In the genomic region with DNA sequence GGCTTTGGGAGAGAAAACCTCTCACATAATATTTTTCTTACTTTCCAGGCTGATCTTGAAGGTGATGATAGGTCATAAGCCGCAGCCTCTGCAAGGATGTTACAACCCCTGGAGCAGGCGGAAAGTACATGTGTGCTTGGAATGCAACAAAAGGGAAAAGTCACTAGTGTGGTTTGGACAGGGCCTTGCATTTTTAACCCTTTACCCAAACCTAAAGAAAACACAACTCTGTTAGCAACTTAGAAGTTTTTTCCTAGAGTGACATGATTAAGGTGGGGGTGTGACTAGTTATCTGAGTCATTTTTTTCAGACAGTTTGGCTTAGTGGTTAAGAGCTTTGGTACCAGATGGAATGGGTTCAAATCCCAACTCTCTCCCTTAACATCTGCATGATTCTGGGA, we compare ENCODE assay signal across 20 cellular contexts.
A peak's percentile ranks its signal among the peaks of the same experiment; 100 is the strongest.
DNase-seq lines count a peak whose midpoint lies in the region; ATAC-seq and TF ChIP-seq lines count a peak whose summit lies in the region.
"Had no signal": no experiment of that assay in that cellular context is flagged by ENCODE, and none has a peak within 500 bp of the region (broad histone marks: within the 10 kb centered on the region; RNA-seq: fewer than 3 reads in every experiment).

No MANE protein-coding gene starts in this region.

- no peaks in the 10 kb centered on the region for H3K36me3 Mint-ChIP-seq in chondrocyte (ENCODE audit: low read depth)
- H3K36me3 Mint-ChIP-seq in activated CD4-positive, alpha-beta memory T cell treated with anti-CD3 and anti-CD28 coated beads for 36 hours = no peaks in the 10 kb centered on the region
- H3K36me3 Mint-ChIP-seq: activated naive CD8-positive, alpha-beta T cell; CD8-positive, alpha-beta memory T cell; IgD-negative memory B cell; mesothelial cell of epicardium had no signal

- CTCF ChIA-PET in activated CD4-positive, alpha-beta memory T cell treated with anti-CD3 and anti-CD28 coated beads for 36 hours (lab: Charles Lee) = no interaction called here

- no peaks in the 10 kb centered on the region for H3K9me3 ChIP-seq in MM.1S (replicated peaks; ENCODE audit: insufficient read depth, low read length)

- peak; percentile 93 for DNase-seq in Daoy (ENCODE audit: low read depth)
- DNase-seq in NCI-H226 = peak; percentile 17
- no peak for DNase-seq in chondrocyte (ENCODE audit: low spot score)
- peak; percentile 70 for DNase-seq in non-pigmented ciliary epithelial cell (ENCODE audit: low read depth)
- no peak for DNase-seq in MM.1S
- DNase-seq in NCI-H774 (lab: John Stamatoyannopoulos, UW) = no peak
- no peak for DNase-seq in activated CD4-positive, alpha-beta memory T cell treated with anti-CD3 and anti-CD28 coated beads for 36 hours
- DNase-seq: activated CD4-positive, alpha-beta memory T cell treated with anti-CD3 and anti-CD28 coated beads, Interleukin-2, amount 10 ng/mL, durations not matched to agents 7 days and 5 days; CD8-positive, alpha-beta memory T cell; effector CD8-positive, alpha-beta T cell; NCI-H187 treated with DMSO at 0.1 percent for 48 hours; posterior cingulate gyrus; stimulated activated CD4-positive, alpha-beta T cell treated with anti-CD3 and anti-CD28 coated beads, Interleukin-4, amount 100 ng/mL, for 24 hours; stimulated activated naive CD8-positive, alpha-beta T cell treated with anti-CD3 and anti-CD28 coated beads, Interleukin-15, Interleukin-2, amounts not matched to agents 100 U/mL and 50 U/mL, for 24 hours had no signal

- H3K27ac Mint-ChIP-seq in chondrocyte (ENCODE audit: unreplicated experiment) = peak overlapping the region; percentile 87
- H3K27ac Mint-ChIP-seq in activated CD4-positive, alpha-beta memory T cell treated with anti-CD3 and anti-CD28 coated beads for 36 hours = no peak overlapping the region
- H3K27ac Mint-ChIP-seq: activated CD4-positive, alpha-beta memory T cell treated with anti-CD3 and anti-CD28 coated beads, Interleukin-2, amount 10 ng/mL, durations not matched to agents 7 days and 5 days; activated naive CD8-positive, alpha-beta T cell; GM23338; IgD-negative memory B cell; mesothelial cell of epicardium; T-helper 1 cell treated with Interleukin-12 subunit alpha and Interleukin-12 subunit beta and Interleukin-4 antibody, amounts not matched to agents 30 μg/mL and 1 μg/mL, for 36 hours had no signal

- H2AFZ ChIP-seq in MM.1S (ENCODE audit: low read length) = no peak overlapping the region

- no peaks in the 10 kb centered on the region for H3K79me2 ChIP-seq in MM.1S (ENCODE audit: low read length)

- POLR2A ChIA-PET in activated CD4-positive, alpha-beta memory T cell treated with anti-CD3 and anti-CD28 coated beads for 36 hours (lab: Charles Lee) = no interaction called here

- TF ChIP-seq CTCF in chondrocyte (IDR thresholded peaks at IDR 0.05) (no peak), MM.1S (IDR thresholded peaks at IDR 0.05; ENCODE audit: low read length) (no peak)

- intact Hi-C loops in activated CD4-positive, alpha-beta memory T cell treated with anti-CD3 and anti-CD28 coated beads for 36 hours (cut with micrococcal nuclease) = no loop called here

- H3K4me1 ChIP-seq in MM.1S (ENCODE audit: low read length) = no peaks in the 10 kb centered on the region

- H3K27me3 Mint-ChIP-seq in chondrocyte (ENCODE audit: low read depth) = no peaks in the 10 kb centered on the region
- peaks cover 14% of the 10 kb centered on the region for H3K27me3 Mint-ChIP-seq in activated CD4-positive, alpha-beta memory T cell treated with anti-CD3 and anti-CD28 coated beads for 36 hours

- no peaks in the 10 kb centered on the region for H4K20me1 ChIP-seq in MM.1S (ENCODE audit: insufficient read depth, low read length)

- H3K9me3 Mint-ChIP-seq in chondrocyte (ENCODE audit: low read depth) = peaks cover 4% of the 10 kb centered on the region
- no peaks in the 10 kb centered on the region for H3K9me3 Mint-ChIP-seq in activated CD4-positive, alpha-beta memory T cell treated with anti-CD3 and anti-CD28 coated beads for 36 hours
- H3K9me3 Mint-ChIP-seq: activated CD4-positive, alpha-beta memory T cell treated with anti-CD3 and anti-CD28 coated beads, Interleukin-2, amount 10 ng/mL, durations not matched to agents 7 days and 5 days; GM23338; IgD-negative memory B cell; mesothelial cell of epicardium had no signal

- no peaks in the 10 kb centered on the region for H3F3A ChIP-seq in MM.1S (ENCODE audit: insufficient read depth, low read length)

- ATAC-seq in GM18511 (IDR thresholded peaks at IDR 0.05; ENCODE audit: unreplicated experiment) = no peak
- ATAC-seq: GM23338; stimulated activated naive CD8-positive, alpha-beta T cell treated with anti-CD3 and anti-CD28 coated beads, Interleukin-15, Interleukin-2, amounts not matched to agents 100 U/mL and 50 U/mL, for 24 hours had no signal

- no peak overlapping the region for H3K4me3 Mint-ChIP-seq in chondrocyte (ENCODE audit: unreplicated experiment)
- no peak overlapping the region for H3K4me3 Mint-ChIP-seq in activated CD4-positive, alpha-beta memory T cell treated with anti-CD3 and anti-CD28 coated beads for 36 hours
- H3K4me3 Mint-ChIP-seq: activated CD4-positive, alpha-beta memory T cell treated with anti-CD3 and anti-CD28 coated beads, Interleukin-2, amount 10 ng/mL, durations not matched to agents 7 days and 5 days; activated naive CD8-positive, alpha-beta T cell; GM23338; IgD-negative memory B cell; mesothelial cell of epicardium; T-helper 1 cell treated with Interleukin-12 subunit alpha and Interleukin-12 subunit beta and Interleukin-4 antibody, amounts not matched to agents 30 μg/mL and 1 μg/mL, for 36 hours had no signal

- no peaks in the 10 kb centered on the region for H3K36me3 ChIP-seq in MM.1S (replicated peaks; ENCODE audit: insufficient read depth, low read length)

- H3K9ac ChIP-seq in MM.1S (ENCODE audit: low read length) = no peak overlapping the region

- peaks cover 81% of the 10 kb centered on the region for H3K4me1 Mint-ChIP-seq in chondrocyte (ENCODE audit: low read depth)
- peaks cover 20% of the 10 kb centered on the region for H3K4me1 Mint-ChIP-seq in activated CD4-positive, alpha-beta memory T cell treated with anti-CD3 and anti-CD28 coated beads for 36 hours (ENCODE audit: low read depth)

- H3K27me3 ChIP-seq in MM.1S (replicated peaks; ENCODE audit: insufficient read depth, low read length) = no peaks in the 10 kb centered on the region

- H3K9me2 ChIP-seq in MM.1S (replicated peaks; ENCODE audit: insufficient read depth, low read length) = no peaks in the 10 kb centered on the region

- H3K4me2 ChIP-seq in MM.1S (ENCODE audit: low read depth, low read length) = no peak overlapping the region
- H3K4me2 ChIP-seq: GM23338 had no signal

- H3K4me3 ChIP-seq in MM.1S (ENCODE audit: low read length) = no peak overlapping the region
- H3K4me3 ChIP-seq: GM23338 had no signal

- no peak overlapping the region for H3K27ac ChIP-seq in MM.1S (ENCODE audit: low read length)

Comparison
In these comparisons a context has a peak if more than half of its experiments do, and no peak if none do; other contexts are left out.
1. DNase-seq: peak in Daoy (single experiment), NCI-H226 (single experiment) and non-pigmented ciliary epithelial cell (single experiment); none in chondrocyte (single experiment), MM.1S (single experiment), NCI-H774 (single experiment) and activated CD4-positive, alpha-beta memory T cell treated with anti-CD3 and anti-CD28 coated beads for 36 hours (single experiment).